In genomic region chr9:129914051-129914450, GRCh38 we compare ENCODE assay signal across 19 cellular contexts.
"Had no signal": no experiment of that assay in that cellular context is flagged by ENCODE, and none has a peak within 500 bp of the region (broad histone marks: within the 10 kb centered on the region; RNA-seq: fewer than 3 reads in every experiment).

No MANE protein-coding gene starts in this region.

- H3K9me3 Mint-ChIP-seq: nephron had no signal

- H3K4me1 Mint-ChIP-seq: nephron had no signal

- H3K27ac Mint-ChIP-seq: nephron had no signal

- DNase-seq: activated CD4-positive, alpha-beta T cell treated with anti-CD3 and anti-CD28 coated beads for 1 hour; caudate nucleus; effector memory CD4-positive, alpha-beta T cell; kidney; left ventricle myocardium inferior; mesenchymal stem cell; occipital lobe; SJCRH30; spleen; stimulated activated CD4-positive, alpha-beta T cell treated with anti-CD3 and anti-CD28 coated beads, Interleukin-1b, Interleukin-23, amount 100 ng/mL, for 48 hours; stimulated activated naive CD8-positive, alpha-beta T cell treated with anti-CD3 and anti-CD28 coated beads, Interleukin-15, Interleukin-2, amounts not matched to agents 100 U/mL and 50 U/mL, for 24 hours; SW 1271; upper lobe of right lung had no signal

- H3K27ac ChIP-seq: coronary artery, epithelial cell of prostate, gastroesophageal sphincter, left ventricle myocardium inferior, prostate gland, SJCRH30, spleen, upper lobe of right lung had no signal

- H3K4me3 ChIP-seq: coronary artery, gastroesophageal sphincter, left ventricle myocardium inferior, prostate gland, SJCRH30, spleen, upper lobe of right lung had no signal

- FAIRE-seq: kidney had no signal

- H3K27me3 ChIP-seq: gastroesophageal sphincter, SJCRH30, spleen, upper lobe of right lung had no signal

- H3K4me3 Mint-ChIP-seq: nephron had no signal

- H3K36me3 ChIP-seq: prostate gland, SJCRH30 had no signal

- H3K4me1 ChIP-seq: left ventricle myocardium inferior, prostate gland, upper lobe of right lung had no signal

- ATAC-seq: gastroesophageal sphincter; sciatic nerve; stimulated activated naive CD8-positive, alpha-beta T cell treated with anti-CD3 and anti-CD28 coated beads, Interleukin-15, Interleukin-2, amounts not matched to agents 100 U/mL and 50 U/mL, for 24 hours; upper lobe of right lung had no signal

- H3K9me3 ChIP-seq: gastroesophageal sphincter, left ventricle myocardium inferior, prostate gland, SJCRH30, spleen, upper lobe of right lung had no signal
